1 cellular context compared by ENCODE assay signal in the genomic region with DNA sequence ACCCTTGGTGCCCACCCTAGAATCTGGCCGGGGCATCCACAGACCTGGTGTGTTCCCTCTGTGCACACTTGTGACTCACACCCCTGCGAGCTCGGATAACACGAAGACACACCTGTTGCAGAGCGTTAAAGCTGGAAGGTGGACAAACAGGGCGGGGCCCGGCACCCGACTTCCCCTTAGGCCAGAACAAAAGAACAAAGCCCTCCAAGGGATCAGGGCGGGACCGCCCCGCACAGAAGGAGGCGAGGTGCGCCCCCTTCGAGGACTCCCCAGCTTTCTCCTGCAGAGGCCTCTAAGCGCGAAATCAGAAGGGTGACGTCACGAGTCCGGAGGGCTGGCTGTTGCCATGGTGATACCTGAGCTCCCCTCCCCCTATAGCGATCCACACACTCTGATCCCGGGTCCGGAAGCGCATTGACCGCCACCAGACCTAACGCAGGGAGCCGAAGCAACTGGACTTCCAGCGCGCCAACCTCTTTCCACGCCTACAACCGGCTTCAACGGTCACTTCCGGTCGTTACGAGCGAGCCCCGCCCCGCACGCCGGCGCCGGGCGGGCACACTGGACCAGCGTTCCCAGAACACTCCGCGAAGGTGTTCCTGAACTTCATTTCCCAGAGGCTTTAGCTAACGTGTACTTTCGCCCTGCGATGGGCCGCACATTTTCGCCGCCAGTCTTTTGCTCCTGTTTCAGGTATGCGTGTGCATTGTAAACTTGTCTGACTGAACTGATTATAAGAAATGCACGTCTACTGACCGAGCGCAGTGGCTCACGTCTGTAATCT.
TF ChIP-seq lines count a peak whose summit lies in the region.

A gene (minus strand): TSS at position 489 of the 784 bp plus-strand sequence. CDS start 811 bp downstream, outside the sequence.

TF ChIP-seq in HepG2, 621 proteins besides CTCF, POLR2A, EP300 and RAD21 (continued from another document and continues in another):
- TF ChIP-seq, protein P1, sequence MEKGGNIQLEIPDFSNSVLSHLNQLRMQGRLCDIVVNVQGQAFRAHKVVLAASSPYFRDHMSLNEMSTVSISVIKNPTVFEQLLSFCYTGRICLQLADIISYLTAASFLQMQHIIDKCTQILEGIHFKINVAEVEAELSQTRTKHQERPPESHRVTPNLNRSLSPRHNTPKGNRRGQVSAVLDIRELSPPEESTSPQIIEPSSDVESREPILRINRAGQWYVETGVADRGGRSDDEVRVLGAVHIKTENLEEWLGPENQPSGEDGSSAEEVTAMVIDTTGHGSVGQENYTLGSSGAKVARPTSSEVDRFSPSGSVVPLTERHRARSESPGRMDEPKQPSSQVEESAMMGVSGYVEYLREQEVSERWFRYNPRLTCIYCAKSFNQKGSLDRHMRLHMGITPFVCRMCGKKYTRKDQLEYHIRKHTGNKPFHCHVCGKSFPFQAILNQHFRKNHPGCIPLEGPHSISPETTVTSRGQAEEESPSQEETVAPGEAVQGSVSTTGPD (CRISPR knock-in tag; IDR thresholded peaks at IDR 0.05): no peak
- TF ChIP-seq NAIF1 (CRISPR knock-in tag; IDR thresholded peaks at IDR 0.05; ENCODE audit: borderline replicate concordance) (peak; percentile 83; the same call in 1 of the 2 replicates), SIN3A (IDR thresholded peaks at IDR 0.05; ENCODE audit: borderline replicate concordance, low read depth, low read length) (peak; percentile 83; the same call in 1 of the 2 replicates), ELF4 (CRISPR knock-in tag; IDR thresholded peaks at IDR 0.05; ENCODE audit: borderline replicate concordance) (peak; percentile 95), ZNF547 (CRISPR knock-in tag; IDR thresholded peaks at IDR 0.05) (no peak), SIN3B (IDR thresholded peaks at IDR 0.05; ENCODE audit: low read length) (no peak), ZNF605 (CRISPR knock-in tag; IDR thresholded peaks at IDR 0.05) (peak; percentile 97), TCF12 (IDR thresholded peaks at IDR 0.05) (no peak), TCF12 (CRISPR knock-in tag; IDR thresholded peaks at IDR 0.05) (0 out of 2 replicates have a peak, but pooled peaks have one; percentile 49), SNAI1 (CRISPR knock-in tag; IDR thresholded peaks at IDR 0.05; ENCODE audit: borderline replicate concordance) (peak; percentile 76; the same call in 1 of the 2 replicates), ZNF678 (CRISPR knock-in tag; IDR thresholded peaks at IDR 0.05) (no peak), DNMT1 (CRISPR knock-in tag; IDR thresholded peaks at IDR 0.05) (peak; percentile 68; the same call in 1 of the 2 replicates), ZFAT (CRISPR knock-in tag; conservative IDR thresholded peaks at IDR 0.05) (no peak), NFE2L2 (IDR thresholded peaks at IDR 0.05; ENCODE audit: low read length) (no peak), KDM5B (CRISPR knock-in tag; IDR thresholded peaks at IDR 0.05; ENCODE audit: borderline replicate concordance) (peak; percentile 85; the same call in 1 of the 2 replicates), PHF8 (CRISPR knock-in tag; IDR thresholded peaks at IDR 0.05) (peak; percentile 95), GATAD1 (CRISPR knock-in tag; IDR thresholded peaks at IDR 0.05) (peak; percentile 86), ZNF260 (CRISPR knock-in tag; IDR thresholded peaks at IDR 0.05; ENCODE audit: borderline replicate concordance, low read depth) (0 out of 2 replicates have a peak, but pooled peaks have one; percentile 9), PAWR (CRISPR knock-in tag; IDR thresholded peaks at IDR 0.05; ENCODE audit: borderline replicate concordance) (peak; percentile 94; the same call in 1 of the 2 replicates), ZNF225 (CRISPR knock-in tag; IDR thresholded peaks at IDR 0.05) (peak; percentile 44; the same call in 1 of the 2 replicates), RCOR2 (CRISPR knock-in tag; IDR thresholded peaks at IDR 0.05) (peak; percentile 45; the same call in 1 of the 2 replicates), ZNF672 (CRISPR knock-in tag; IDR thresholded peaks at IDR 0.05) (no peak), SIX4 (CRISPR knock-in tag; IDR thresholded peaks at IDR 0.05) (peak; percentile 70)
- TF ChIP-seq, protein P2, sequence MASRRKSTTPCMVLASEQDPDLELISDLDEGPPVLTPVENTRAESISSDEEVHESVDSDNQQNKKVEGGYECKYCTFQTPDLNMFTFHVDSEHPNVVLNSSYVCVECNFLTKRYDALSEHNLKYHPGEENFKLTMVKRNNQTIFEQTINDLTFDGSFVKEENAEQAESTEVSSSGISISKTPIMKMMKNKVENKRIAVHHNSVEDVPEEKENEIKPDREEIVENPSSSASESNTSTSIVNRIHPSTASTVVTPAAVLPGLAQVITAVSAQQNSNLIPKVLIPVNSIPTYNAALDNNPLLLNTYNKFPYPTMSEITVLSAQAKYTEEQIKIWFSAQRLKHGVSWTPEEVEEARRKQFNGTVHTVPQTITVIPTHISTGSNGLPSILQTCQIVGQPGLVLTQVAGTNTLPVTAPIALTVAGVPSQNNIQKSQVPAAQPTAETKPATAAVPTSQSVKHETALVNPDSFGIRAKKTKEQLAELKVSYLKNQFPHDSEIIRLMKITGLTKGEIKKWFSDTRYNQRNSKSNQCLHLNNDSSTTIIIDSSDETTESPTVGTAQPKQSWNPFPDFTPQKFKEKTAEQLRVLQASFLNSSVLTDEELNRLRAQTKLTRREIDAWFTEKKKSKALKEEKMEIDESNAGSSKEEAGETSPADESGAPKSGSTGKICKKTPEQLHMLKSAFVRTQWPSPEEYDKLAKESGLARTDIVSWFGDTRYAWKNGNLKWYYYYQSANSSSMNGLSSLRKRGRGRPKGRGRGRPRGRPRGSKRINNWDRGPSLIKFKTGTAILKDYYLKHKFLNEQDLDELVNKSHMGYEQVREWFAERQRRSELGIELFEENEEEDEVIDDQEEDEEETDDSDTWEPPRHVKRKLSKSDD (CRISPR knock-in tag; IDR thresholded peaks at IDR 0.05; ENCODE audit: low read depth): peak; percentile 87; the same call in 1 of the 2 replicates
- TF ChIP-seq, protein P3, sequence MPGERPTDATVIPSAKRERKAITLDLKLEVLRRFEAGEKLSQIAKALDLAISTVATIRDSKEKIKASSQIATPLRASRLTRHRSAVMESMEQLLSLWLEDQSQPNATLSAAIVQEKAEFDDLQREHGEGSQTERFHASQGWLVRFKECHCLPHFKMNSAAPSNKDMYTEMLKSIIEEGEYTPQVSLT (CRISPR knock-in tag; IDR thresholded peaks at IDR 0.05; ENCODE audit: borderline replicate concordance, low read depth): no peak; the same call in 1 of the 2 replicates
- TF ChIP-seq, protein P4, sequence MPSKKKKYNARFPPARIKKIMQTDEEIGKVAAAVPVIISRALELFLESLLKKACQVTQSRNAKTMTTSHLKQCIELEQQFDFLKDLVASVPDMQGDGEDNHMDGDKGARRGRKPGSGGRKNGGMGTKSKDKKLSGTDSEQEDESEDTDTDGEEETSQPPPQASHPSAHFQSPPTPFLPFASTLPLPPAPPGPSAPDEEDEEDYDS (CRISPR knock-in tag; IDR thresholded peaks at IDR 0.05): peak; percentile 76
- TF ChIP-seq, protein P5, sequence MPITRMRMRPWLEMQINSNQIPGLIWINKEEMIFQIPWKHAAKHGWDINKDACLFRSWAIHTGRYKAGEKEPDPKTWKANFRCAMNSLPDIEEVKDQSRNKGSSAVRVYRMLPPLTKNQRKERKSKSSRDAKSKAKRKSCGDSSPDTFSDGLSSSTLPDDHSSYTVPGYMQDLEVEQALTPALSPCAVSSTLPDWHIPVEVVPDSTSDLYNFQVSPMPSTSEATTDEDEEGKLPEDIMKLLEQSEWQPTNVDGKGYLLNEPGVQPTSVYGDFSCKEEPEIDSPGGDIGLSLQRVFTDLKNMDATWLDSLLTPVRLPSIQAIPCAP (CRISPR knock-in tag; IDR thresholded peaks at IDR 0.05; ENCODE audit: low read depth): peak; percentile 64
- TF ChIP-seq, protein P6, sequence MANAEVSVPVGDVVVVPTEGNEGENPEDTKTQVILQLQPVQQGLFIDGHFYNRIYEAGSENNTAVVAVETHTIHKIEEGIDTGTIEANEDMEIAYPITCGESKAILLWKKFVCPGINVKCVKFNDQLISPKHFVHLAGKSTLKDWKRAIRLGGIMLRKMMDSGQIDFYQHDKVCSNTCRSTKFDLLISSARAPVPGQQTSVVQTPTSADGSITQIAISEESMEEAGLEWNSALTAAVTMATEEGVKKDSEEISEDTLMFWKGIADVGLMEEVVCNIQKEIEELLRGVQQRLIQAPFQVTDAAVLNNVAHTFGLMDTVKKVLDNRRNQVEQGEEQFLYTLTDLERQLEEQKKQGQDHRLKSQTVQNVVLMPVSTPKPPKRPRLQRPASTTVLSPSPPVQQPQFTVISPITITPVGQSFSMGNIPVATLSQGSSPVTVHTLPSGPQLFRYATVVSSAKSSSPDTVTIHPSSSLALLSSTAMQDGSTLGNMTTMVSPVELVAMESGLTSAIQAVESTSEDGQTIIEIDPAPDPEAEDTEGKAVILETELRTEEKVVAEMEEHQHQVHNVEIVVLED (CRISPR knock-in tag; IDR thresholded peaks at IDR 0.05; ENCODE audit: borderline replicate concordance): peak; percentile 99
- TF ChIP-seq, protein P7, sequence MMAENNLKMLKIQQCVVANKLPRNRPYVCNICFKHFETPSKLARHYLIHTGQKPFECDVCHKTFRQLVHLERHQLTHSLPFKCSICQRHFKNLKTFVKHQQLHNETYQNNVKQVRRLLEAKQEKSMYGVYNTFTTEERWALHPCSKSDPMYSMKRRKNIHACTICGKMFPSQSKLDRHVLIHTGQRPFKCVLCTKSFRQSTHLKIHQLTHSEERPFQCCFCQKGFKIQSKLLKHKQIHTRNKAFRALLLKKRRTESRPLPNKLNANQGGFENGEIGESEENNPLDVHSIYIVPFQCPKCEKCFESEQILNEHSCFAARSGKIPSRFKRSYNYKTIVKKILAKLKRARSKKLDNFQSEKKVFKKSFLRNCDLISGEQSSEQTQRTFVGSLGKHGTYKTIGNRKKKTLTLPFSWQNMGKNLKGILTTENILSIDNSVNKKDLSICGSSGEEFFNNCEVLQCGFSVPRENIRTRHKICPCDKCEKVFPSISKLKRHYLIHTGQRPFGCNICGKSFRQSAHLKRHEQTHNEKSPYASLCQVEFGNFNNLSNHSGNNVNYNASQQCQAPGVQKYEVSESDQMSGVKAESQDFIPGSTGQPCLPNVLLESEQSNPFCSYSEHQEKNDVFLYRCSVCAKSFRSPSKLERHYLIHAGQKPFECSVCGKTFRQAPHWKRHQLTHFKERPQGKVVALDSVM (CRISPR knock-in tag; IDR thresholded peaks at IDR 0.05): no peak; the same call in 1 of the 2 replicates
- TF ChIP-seq, protein P8, sequence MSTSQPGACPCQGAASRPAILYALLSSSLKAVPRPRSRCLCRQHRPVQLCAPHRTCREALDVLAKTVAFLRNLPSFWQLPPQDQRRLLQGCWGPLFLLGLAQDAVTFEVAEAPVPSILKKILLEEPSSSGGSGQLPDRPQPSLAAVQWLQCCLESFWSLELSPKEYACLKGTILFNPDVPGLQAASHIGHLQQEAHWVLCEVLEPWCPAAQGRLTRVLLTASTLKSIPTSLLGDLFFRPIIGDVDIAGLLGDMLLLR (CRISPR knock-in tag; IDR thresholded peaks at IDR 0.05): peak; percentile 67; the same call in 1 of the 2 replicates
- TF ChIP-seq, protein P9, sequence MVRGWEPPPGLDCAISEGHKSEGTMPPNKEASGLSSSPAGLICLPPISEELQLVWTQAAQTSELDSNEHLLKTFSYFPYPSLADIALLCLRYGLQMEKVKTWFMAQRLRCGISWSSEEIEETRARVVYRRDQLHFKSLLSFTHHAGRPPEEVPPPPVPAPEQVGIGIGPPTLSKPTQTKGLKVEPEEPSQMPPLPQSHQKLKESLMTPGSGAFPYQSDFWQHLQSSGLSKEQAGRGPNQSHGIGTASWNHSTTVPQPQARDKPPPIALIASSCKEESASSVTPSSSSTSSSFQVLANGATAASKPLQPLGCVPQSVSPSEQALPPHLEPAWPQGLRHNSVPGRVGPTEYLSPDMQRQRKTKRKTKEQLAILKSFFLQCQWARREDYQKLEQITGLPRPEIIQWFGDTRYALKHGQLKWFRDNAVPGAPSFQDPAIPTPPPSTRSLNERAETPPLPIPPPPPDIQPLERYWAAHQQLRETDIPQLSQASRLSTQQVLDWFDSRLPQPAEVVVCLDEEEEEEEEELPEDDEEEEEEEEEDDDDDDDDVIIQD (CRISPR knock-in tag; IDR thresholded peaks at IDR 0.05; ENCODE audit: low read depth): peak; percentile 93
- TF ChIP-seq, protein P10, sequence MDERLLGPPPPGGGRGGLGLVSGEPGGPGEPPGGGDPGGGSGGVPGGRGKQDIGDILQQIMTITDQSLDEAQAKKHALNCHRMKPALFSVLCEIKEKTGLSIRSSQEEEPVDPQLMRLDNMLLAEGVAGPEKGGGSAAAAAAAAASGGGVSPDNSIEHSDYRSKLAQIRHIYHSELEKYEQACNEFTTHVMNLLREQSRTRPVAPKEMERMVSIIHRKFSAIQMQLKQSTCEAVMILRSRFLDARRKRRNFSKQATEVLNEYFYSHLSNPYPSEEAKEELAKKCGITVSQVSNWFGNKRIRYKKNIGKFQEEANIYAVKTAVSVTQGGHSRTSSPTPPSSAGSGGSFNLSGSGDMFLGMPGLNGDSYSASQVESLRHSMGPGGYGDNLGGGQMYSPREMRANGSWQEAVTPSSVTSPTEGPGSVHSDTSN (CRISPR knock-in tag; IDR thresholded peaks at IDR 0.05): no peak
- TF ChIP-seq, protein P11, sequence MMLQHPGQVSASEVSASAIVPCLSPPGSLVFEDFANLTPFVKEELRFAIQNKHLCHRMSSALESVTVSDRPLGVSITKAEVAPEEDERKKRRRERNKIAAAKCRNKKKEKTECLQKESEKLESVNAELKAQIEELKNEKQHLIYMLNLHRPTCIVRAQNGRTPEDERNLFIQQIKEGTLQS (CRISPR knock-in tag; IDR thresholded peaks at IDR 0.05): peak; percentile 73; the same call in 1 of the 2 replicates
- TF ChIP-seq, protein P12, sequence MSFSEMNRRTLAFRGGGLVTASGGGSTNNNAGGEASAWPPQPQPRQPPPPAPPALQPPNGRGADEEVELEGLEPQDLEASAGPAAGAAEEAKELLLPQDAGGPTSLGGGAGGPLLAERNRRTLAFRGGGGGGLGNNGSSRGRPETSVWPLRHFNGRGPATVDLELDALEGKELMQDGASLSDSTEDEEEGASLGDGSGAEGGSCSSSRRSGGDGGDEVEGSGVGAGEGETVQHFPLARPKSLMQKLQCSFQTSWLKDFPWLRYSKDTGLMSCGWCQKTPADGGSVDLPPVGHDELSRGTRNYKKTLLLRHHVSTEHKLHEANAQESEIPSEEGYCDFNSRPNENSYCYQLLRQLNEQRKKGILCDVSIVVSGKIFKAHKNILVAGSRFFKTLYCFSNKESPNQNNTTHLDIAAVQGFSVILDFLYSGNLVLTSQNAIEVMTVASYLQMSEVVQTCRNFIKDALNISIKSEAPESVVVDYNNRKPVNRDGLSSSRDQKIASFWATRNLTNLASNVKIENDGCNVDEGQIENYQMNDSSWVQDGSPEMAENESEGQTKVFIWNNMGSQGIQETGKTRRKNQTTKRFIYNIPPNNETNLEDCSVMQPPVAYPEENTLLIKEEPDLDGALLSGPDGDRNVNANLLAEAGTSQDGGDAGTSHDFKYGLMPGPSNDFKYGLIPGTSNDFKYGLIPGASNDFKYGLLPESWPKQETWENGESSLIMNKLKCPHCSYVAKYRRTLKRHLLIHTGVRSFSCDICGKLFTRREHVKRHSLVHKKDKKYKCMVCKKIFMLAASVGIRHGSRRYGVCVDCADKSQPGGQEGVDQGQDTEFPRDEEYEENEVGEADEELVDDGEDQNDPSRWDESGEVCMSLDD (CRISPR knock-in tag; IDR thresholded peaks at IDR 0.05; ENCODE audit: borderline replicate concordance): peak; percentile 76; the same call in 1 of the 2 replicates
